17 cellular contexts compared by ENCODE assay signal in genomic region chr6:15515660-15516375, GRCh38.
DNase-seq lines count a peak whose midpoint lies in the region; ATAC-seq and TF ChIP-seq lines count a peak whose summit lies in the region.
"Had no signal": no experiment of that assay in that cellular context is flagged by ENCODE, and none has a peak within 500 bp of the region (broad histone marks: within the 10 kb centered on the region; RNA-seq: fewer than 3 reads in every experiment).

No MANE protein-coding gene starts in this region.

- H3K27me3 Mint-ChIP-seq in WTC11 (ENCODE audit: low read depth) (no peaks in the 10 kb centered on the region), mesothelial cell of epicardium (ENCODE audit: low read depth) (no peaks in the 10 kb centered on the region)
- no peaks in the 10 kb centered on the region for H3K27me3 Mint-ChIP-seq in stimulated activated naive B cell treated with anti-CD40 and anti-IgM and Interleukin-4, amounts not matched to agents 10 μg/mL and 1 μg/mL and 100 μg/mL, for 72 hours
- H3K27me3 Mint-ChIP-seq: activated CD4-positive, alpha-beta T cell treated with anti-CD3 and anti-CD28 coated beads, Interleukin-2, amount 10 ng/mL, durations not matched to agents 24 days and 14 days; activated naive CD8-positive, alpha-beta T cell treated with anti-CD3 and anti-CD28 coated beads, Interleukin-2, amount 50 U/mL, for 24 hours had no signal

- TF ChIP-seq CTCF in WTC11 (IDR thresholded peaks at IDR 0.05), result no peak
- TF ChIP-seq CTCF in mesothelial cell of epicardium (IDR thresholded peaks at IDR 0.05; ENCODE audit: unreplicated experiment), result no peak

- no peak overlapping the region for H3K4me3 ChIP-seq in HAP-1

- POLR2A ChIA-PET in WTC11 (lab: Charles Lee), result no interaction called here

- H3K27ac Mint-ChIP-seq in WTC11 (peak overlapping the region; percentile 64), mesothelial cell of epicardium (no peak overlapping the region)
- H3K27ac Mint-ChIP-seq in stimulated activated naive B cell treated with anti-CD40 and anti-IgM and Interleukin-4, amounts not matched to agents 10 μg/mL and 1 μg/mL and 100 μg/mL, for 72 hours, result peak overlapping the region; percentile 68
- H3K27ac Mint-ChIP-seq: activated CD4-positive, alpha-beta T cell treated with anti-CD3 and anti-CD28 coated beads, Interleukin-2, amount 10 ng/mL, durations not matched to agents 24 days and 14 days; activated naive CD8-positive, alpha-beta T cell treated with anti-CD3 and anti-CD28 coated beads, Interleukin-2, amount 50 U/mL, for 24 hours had no signal

- H3K27me3 ChIP-seq in HAP-1 (ENCODE audit: low read depth), result no peaks in the 10 kb centered on the region

- H3K9me3 ChIP-seq in HAP-1, result no peaks in the 10 kb centered on the region

- in situ Hi-C loops in HAP-1 (cut with MboI; ENCODE audit: low sequenced_read_pairs), result no loop called here

- H3K4me1 ChIP-seq in HAP-1, result no peaks in the 10 kb centered on the region

- peaks cover 14% of the 10 kb centered on the region for H3K4me1 Mint-ChIP-seq in WTC11
- H3K4me1 Mint-ChIP-seq in stimulated activated naive B cell treated with anti-CD40 and anti-IgM and Interleukin-4, amounts not matched to agents 10 μg/mL and 1 μg/mL and 100 μg/mL, for 72 hours, result peaks cover 2 to 13% of the 10 kb centered on the region in 2 donors
- no peaks in the 10 kb centered on the region for H3K4me1 Mint-ChIP-seq in mesothelial cell of epicardium
- H3K4me1 Mint-ChIP-seq: activated naive CD8-positive, alpha-beta T cell treated with anti-CD3 and anti-CD28 coated beads, Interleukin-2, amount 50 U/mL, for 24 hours had no signal

- CTCF ChIA-PET in WTC11 (lab: Charles Lee), result no interaction called here

- intact Hi-C loops in Right ventricle myocardium inferior (cut with DNase I) (no loop called here), cardiac septum (cut with DNase I) (loop anchor here (5.0 to 10.0 kb wide), 2 partner anchors 106 to 689 kb away; no protein-coding TSS in a partner anchor), left cardiac atrium (cut with DNase I) (loop anchor here in 1 of 2 donors (5.0 kb wide), 1 partner anchor 106 kb away; no protein-coding TSS in a partner anchor)

- H3K36me3 Mint-ChIP-seq in WTC11, result peaks cover 87% of the 10 kb centered on the region
- peaks cover 66 to 83% of the 10 kb centered on the region in 2 donors for H3K36me3 Mint-ChIP-seq in stimulated activated naive B cell treated with anti-CD40 and anti-IgM and Interleukin-4, amounts not matched to agents 10 μg/mL and 1 μg/mL and 100 μg/mL, for 72 hours
- peaks cover 63% of the 10 kb centered on the region for H3K36me3 Mint-ChIP-seq in mesothelial cell of epicardium

- H3K4me3 Mint-ChIP-seq in WTC11, result no peak overlapping the region
- H3K4me3 Mint-ChIP-seq in stimulated activated naive B cell treated with anti-CD40 and anti-IgM and Interleukin-4, amounts not matched to agents 10 μg/mL and 1 μg/mL and 100 μg/mL, for 72 hours, result no peak overlapping the region
- no peak overlapping the region for H3K4me3 Mint-ChIP-seq in mesothelial cell of epicardium
- H3K4me3 Mint-ChIP-seq: activated CD4-positive, alpha-beta T cell treated with anti-CD3 and anti-CD28 coated beads, Interleukin-2, amount 10 ng/mL, durations not matched to agents 24 days and 14 days; activated naive CD8-positive, alpha-beta T cell treated with anti-CD3 and anti-CD28 coated beads, Interleukin-2, amount 50 U/mL, for 24 hours had no signal

- H3K9me3 Mint-ChIP-seq in WTC11, result no peaks in the 10 kb centered on the region
- no peaks in the 10 kb centered on the region for H3K9me3 Mint-ChIP-seq in stimulated activated naive B cell treated with anti-CD40 and anti-IgM and Interleukin-4, amounts not matched to agents 10 μg/mL and 1 μg/mL and 100 μg/mL, for 72 hours
- H3K9me3 Mint-ChIP-seq in mesothelial cell of epicardium, result no peaks in the 10 kb centered on the region
- H3K9me3 Mint-ChIP-seq: activated CD4-positive, alpha-beta T cell treated with anti-CD3 and anti-CD28 coated beads, Interleukin-2, amount 10 ng/mL, durations not matched to agents 24 days and 14 days; activated naive CD8-positive, alpha-beta T cell treated with anti-CD3 and anti-CD28 coated beads, Interleukin-2, amount 50 U/mL, for 24 hours had no signal

- DNase-seq in Right ventricle myocardium inferior (ENCODE audit: missing footprints) (no peak), cardiac septum (ENCODE audit: low spot score) (no peak), WTC11 (ENCODE audit: low spot score) (no peak), left cardiac atrium (no peak), HAP-1 (ENCODE audit: low spot score in 2 of 2) (no peak), mesothelial cell of epicardium (ENCODE audit: low spot score in 2 of 2, unreplicated experiment in 2 of 2) (no peak)
- DNase-seq in stimulated activated naive B cell treated with anti-CD40 and anti-IgM and Interleukin-4, amounts not matched to agents 10 μg/mL and 1 μg/mL and 100 μg/mL, for 72 hours, result no peak
- DNase-seq: activated CD4-positive, alpha-beta T cell treated with anti-CD3 and anti-CD28 coated beads, Interleukin-2, amount 10 ng/mL, durations not matched to agents 24 days and 14 days; activated naive CD8-positive, alpha-beta T cell treated with anti-CD3 and anti-CD28 coated beads, Interleukin-2, amount 50 U/mL, for 24 hours; COR-L47; effector memory CD4-positive, alpha-beta T cell; islet precursor cell; NCI-H1436 treated with DMSO at 0.1 percent for 48 hours; NCI-H345; stimulated activated CD4-positive, alpha-beta T cell treated with anti-CD3 and anti-CD28 coated beads, Interleukin-2, amount 100 ng/mL, for 24 hours had no signal

- peaks cover 3% of the 10 kb centered on the region for H3K36me3 ChIP-seq in HAP-1 (replicated peaks)

- ATAC-seq in Right ventricle myocardium inferior (peak; percentile 17), WTC11 (no peak), left cardiac atrium (peak; percentile 21 to 31), GM19324 (IDR thresholded peaks at IDR 0.05; ENCODE audit: low FRiP score, unreplicated experiment) (no peak)
- ATAC-seq in stimulated activated naive B cell treated with anti-CD40 and anti-IgM and Interleukin-4, amounts not matched to agents 10 μg/mL and 1 μg/mL and 100 μg/mL, for 72 hours (replicated peaks), result no peak
- ATAC-seq: activated naive CD8-positive, alpha-beta T cell treated with anti-CD3 and anti-CD28 coated beads, Interleukin-2, amount 50 U/mL, for 24 hours; sciatic nerve had no signal

TF ChIP-seq in WTC11, 78 proteins besides CTCF, POLR2A, EP300 and RAD21:
- TF ChIP-seq ZNF219 (CRISPR knock-in tag; IDR thresholded peaks at IDR 0.05; ENCODE audit: borderline replicate concordance) (no peak), PREB (CRISPR knock-in tag; IDR thresholded peaks at IDR 0.05; ENCODE audit: borderline replicate concordance) (no peak), IRF1 (CRISPR knock-in tag; IDR thresholded peaks at IDR 0.05) (no peak), ZNF121 (CRISPR knock-in tag; IDR thresholded peaks at IDR 0.05) (no peak), CBFB (CRISPR knock-in tag; IDR thresholded peaks at IDR 0.05; ENCODE audit: low read depth) (no peak), TEAD1 (CRISPR knock-in tag; IDR thresholded peaks at IDR 0.05) (no peak), OVOL2 (CRISPR knock-in tag; IDR thresholded peaks at IDR 0.05; ENCODE audit: borderline replicate concordance) (no peak), KAT7 (CRISPR knock-in tag; IDR thresholded peaks at IDR 0.05; ENCODE audit: borderline replicate concordance) (no peak)
- TF ChIP-seq, protein P1, sequence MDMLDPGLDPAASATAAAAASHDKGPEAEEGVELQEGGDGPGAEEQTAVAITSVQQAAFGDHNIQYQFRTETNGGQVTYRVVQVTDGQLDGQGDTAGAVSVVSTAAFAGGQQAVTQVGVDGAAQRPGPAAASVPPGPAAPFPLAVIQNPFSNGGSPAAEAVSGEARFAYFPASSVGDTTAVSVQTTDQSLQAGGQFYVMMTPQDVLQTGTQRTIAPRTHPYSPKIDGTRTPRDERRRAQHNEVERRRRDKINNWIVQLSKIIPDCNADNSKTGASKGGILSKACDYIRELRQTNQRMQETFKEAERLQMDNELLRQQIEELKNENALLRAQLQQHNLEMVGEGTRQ (CRISPR knock-in tag; IDR thresholded peaks at IDR 0.05), result no peak

Comparison
In these comparisons a context has a peak if more than half of its experiments do, and no peak if none do; other contexts are left out.
1. ATAC-seq: peak in Right ventricle myocardium inferior (single experiment) and left cardiac atrium (2 of 2); none in WTC11 (single experiment), stimulated activated naive B cell treated with anti-CD40 and anti-IgM and Interleukin-4, amounts not matched to agents 10 μg/mL and 1 μg/mL and 100 μg/mL, for 72 hours (0 of 2) and GM19324 (single experiment).